Comparison of ENCODE assay signal across 13 cellular contexts in genomic region chr21:36847189-36847588, GRCh38.
A peak's percentile ranks its signal among the peaks of the same experiment; 100 is the strongest.
DNase-seq lines count a peak whose midpoint lies in the region; ATAC-seq and TF ChIP-seq lines count a peak whose summit lies in the region.
"Had no signal": no experiment of that assay in that cellular context is flagged by ENCODE, and none has a peak within 500 bp of the region (broad histone marks: within the 10 kb centered on the region; RNA-seq: fewer than 3 reads in every experiment).

No MANE protein-coding gene starts in this region.

- H3K4me1 ChIP-seq in HEK293 (ENCODE audit: control insufficient read depth, insufficient read depth, low read length) (peaks cover 7% of the 10 kb centered on the region), foreskin keratinocyte (peaks cover 5% of the 10 kb centered on the region), smooth muscle cell (ENCODE audit: low read depth) (peaks cover 10% of the 10 kb centered on the region)
- H3K4me1 ChIP-seq: thyroid gland had no signal

- intact Hi-C loops in head of caudate nucleus (cut with DNase I), result no loop called here

- no peak for TF ChIP-seq CTCF in HEK293 (tag by site-specific recombination; IDR thresholded peaks at IDR 0.05)
- TF ChIP-seq CTCF in VCaP (conservative IDR thresholded peaks at IDR 0.05), result no peak
- TF ChIP-seq CTCF in foreskin keratinocyte (conservative IDR thresholded peaks at IDR 0.05), result no peak
- TF ChIP-seq CTCF in smooth muscle cell (IDR thresholded peaks at IDR 0.05; ENCODE audit: borderline replicate concordance, insufficient read depth, poor library complexity, severe bottlenecking), result no peak

- no peak overlapping the region for H2AFZ ChIP-seq in smooth muscle cell (ENCODE audit: low read depth)

- no peak overlapping the region for H3K9ac ChIP-seq in smooth muscle cell (ENCODE audit: low read depth)

- WGBS in smooth muscle cell (ENCODE audit: low lambda C conversion rate), result 37% methylated on average over 5 of the region's 5 CpGs

- peak overlapping the region; percentile 36 for H3K4me2 ChIP-seq in smooth muscle cell

- H3K4me3 ChIP-seq in HEK293 (ENCODE audit: low read depth, low read length) (no peak overlapping the region), smooth muscle cell (no peak overlapping the region)
- H3K4me3 ChIP-seq: thyroid gland had no signal

- no peaks in the 10 kb centered on the region for H4K20me1 ChIP-seq in smooth muscle cell (ENCODE audit: low read depth)

- H3K9me3 ChIP-seq in HEK293 (ENCODE audit: control insufficient read depth, insufficient read depth, low read depth, low read length) (no peaks in the 10 kb centered on the region), smooth muscle cell (replicated peaks; ENCODE audit: low read depth) (no peaks in the 10 kb centered on the region)
- H3K9me3 ChIP-seq: thyroid gland had no signal

- no peaks in the 10 kb centered on the region for H3F3A ChIP-seq in smooth muscle cell (ENCODE audit: low read depth)

- H3K27me3 ChIP-seq in foreskin keratinocyte, result no peaks in the 10 kb centered on the region
- no peaks in the 10 kb centered on the region for H3K27me3 ChIP-seq in smooth muscle cell (ENCODE audit: low read depth)
- H3K27me3 ChIP-seq: thyroid gland had no signal

- POLR2A ChIA-PET in HEK293 (lab: Yijun Ruan, JAX), result no interaction called here

- peak; percentile 84 for ATAC-seq in foreskin keratinocyte
- ATAC-seq in GM18867 (IDR thresholded peaks at IDR 0.05; ENCODE audit: unreplicated experiment), result no peak
- no peak for ATAC-seq in GM21515 (IDR thresholded peaks at IDR 0.05; ENCODE audit: unreplicated experiment)

- DNase-seq in foreskin keratinocyte (peak; percentile 57 to 79), smooth muscle cell (lab: John Stamatoyannopoulos, UW; ENCODE audit: unreplicated experiment) (no peak), head of caudate nucleus (no peak)
- no peak for DNase-seq in activated naive CD4-positive, alpha-beta T cell treated with anti-CD3 and anti-CD28 coated beads, Interleukin-2, amount 50 U/mL, for 16 hours
- DNase-seq: activated B cell treated with CpG ODN at 0.5 μM for 24 hours; activated gamma-delta T cell treated with Interleukin-2 at 50 U/mL for 16 hours; MV-4-11; stimulated activated CD4-positive, alpha-beta T cell treated with anti-CD3 and anti-CD28 coated beads, Interleukin-2, amount 100 ng/mL, for 48 hours; thyroid gland had no signal

- no peaks in the 10 kb centered on the region for H3K79me2 ChIP-seq in smooth muscle cell (ENCODE audit: low read depth)

- H3K27ac ChIP-seq in HEK293 (ENCODE audit: extremely low read depth, low read depth, low read length) (no peak overlapping the region), VCaP (peak overlapping the region; percentile 54), foreskin keratinocyte (no peak overlapping the region), smooth muscle cell (ENCODE audit: low read depth) (peak overlapping the region; percentile 34)
- H3K27ac ChIP-seq: thyroid gland had no signal

- CTCF ChIA-PET in HEK293 (lab: Yijun Ruan, JAX), result interaction anchor here (0.6 to 1.1 kb wide), 4 partner anchors 9 to 216 kb away, joined by 3 to 5 read pairs (median 4); no protein-coding TSS in a partner anchor

- no peaks in the 10 kb centered on the region for H3K36me3 ChIP-seq in HEK293 (ENCODE audit: control insufficient read depth in 2 of 2, insufficient read depth in 1 of 2, low read length in 2 of 2)
- no peaks in the 10 kb centered on the region for H3K36me3 ChIP-seq in smooth muscle cell (ENCODE audit: low read depth)
- H3K36me3 ChIP-seq: thyroid gland had no signal

TF ChIP-seq in HEK293, 187 proteins besides CTCF, POLR2A, EP300 and RAD21:
- TF ChIP-seq ZEB2 (tag by site-specific recombination; IDR thresholded peaks at IDR 0.05) (peak; percentile 59; the same call in 1 of the 2 replicates), KLF8 (tag by site-specific recombination; IDR thresholded peaks at IDR 0.05) (0 out of 2 replicates have a peak, but pooled peaks have one; percentile 5), PRDM1 (tag by site-specific recombination; IDR thresholded peaks at IDR 0.05) (peak; percentile 70), KLF10 (tag by site-specific recombination; IDR thresholded peaks at IDR 0.05) (0 out of 2 replicates have a peak, but pooled peaks have one; percentile 36), ZBTB17 (tag by site-specific recombination; IDR thresholded peaks at IDR 0.05) (peak; percentile 59; the same call in 1 of the 2 replicates), INSM2 (tag by site-specific recombination; IDR thresholded peaks at IDR 0.05) (no peak), ZNF629 (tag by site-specific recombination; IDR thresholded peaks at IDR 0.05) (0 out of 2 replicates have a peak, but pooled peaks have one; percentile 51), SETDB1 (IDR thresholded peaks at IDR 0.05; ENCODE audit: insufficient read length, low read length) (no peak), ZNF10 (tag by site-specific recombination; IDR thresholded peaks at IDR 0.05) (0 out of 2 replicates have a peak, but pooled peaks have one; percentile 58), ZBTB10 (tag by site-specific recombination; IDR thresholded peaks at IDR 0.05) (no peak), ZNF530 (tag by site-specific recombination; IDR thresholded peaks at IDR 0.05; ENCODE audit: low read depth) (no peak), ZNF626 (tag by site-specific recombination; IDR thresholded peaks at IDR 0.05) (no peak), SP7 (tag by site-specific recombination; IDR thresholded peaks at IDR 0.05) (peak; percentile 46; the same call in 1 of the 2 replicates), ZNF184 (tag by site-specific recombination; IDR thresholded peaks at IDR 0.05) (0 out of 2 replicates have a peak, but pooled peaks have one; percentile 6), ZNF660 (tag by site-specific recombination; IDR thresholded peaks at IDR 0.05) (0 out of 2 replicates have a peak, but pooled peaks have one; percentile 24), SP3 (tag by site-specific recombination; IDR thresholded peaks at IDR 0.05) (no peak)

Comparison
In these comparisons a context has a peak if more than half of its experiments do, and no peak if none do; other contexts are left out.
1. H3K27ac ChIP-seq: peak in VCaP (single experiment) and smooth muscle cell (single experiment); none in HEK293 (single experiment) and foreskin keratinocyte (single experiment).
2. DNase-seq: peak in foreskin keratinocyte (2 of 2); none in smooth muscle cell (single experiment), head of caudate nucleus (0 of 42) and activated naive CD4-positive, alpha-beta T cell treated with anti-CD3 and anti-CD28 coated beads, Interleukin-2, amount 50 U/mL, for 16 hours (single experiment).